25 cellular contexts compared by ENCODE assay signal in genomic region chr4:152877868-152878267, GRCh38. TPM values are rescaled to one million over a fixed set of nuclear protein-coding genes. Genes with fewer than 3 reads are reported as not detected.
DNase-seq lines count a peak whose midpoint lies in the region; ATAC-seq, FAIRE-seq and TF ChIP-seq lines count a peak whose summit lies in the region.
"Had no signal": no experiment of that assay in that cellular context is flagged by ENCODE, and none has a peak within 500 bp of the region (broad histone marks: within the 10 kb centered on the region; RNA-seq: fewer than 3 reads in every experiment).

No MANE protein-coding gene starts in this region.

- FAIRE-seq in A549 (lab: Jason Lieb, UNC), result no peak
- FAIRE-seq: A204.1, GM12878, GM12892, GM18507 had no signal

- H3K14ac ChIP-seq in IMR-90 (replicated peaks; ENCODE audit: low read depth, low read length), result no peak overlapping the region

- no peak overlapping the region for H3K23ac ChIP-seq in IMR-90 (ENCODE audit: low read depth, low read length)

- TF ChIP-seq RAD21 in A549 (conservative IDR thresholded peaks at IDR 0.05 in 1 of 2, IDR thresholded peaks at IDR 0.05 in 1 of 2) (no peak), IMR-90 (IDR thresholded peaks at IDR 0.05; ENCODE audit: low read length) (no peak)

- peaks cover 7% of the 10 kb centered on the region for H3K4me1 Mint-ChIP-seq in endothelial cell (ENCODE audit: unreplicated experiment)
- H3K4me1 Mint-ChIP-seq: B cell; CD4-positive, alpha-beta memory T cell; CD8-positive, alpha-beta memory T cell had no signal

- H3K27me3 ChIP-seq in IMR-90 (ENCODE audit: control insufficient read depth, insufficient read depth, low read length), result no peaks in the 10 kb centered on the region
- H3K27me3 ChIP-seq: BLaER1 treated with 17β-estradiol and CSF1 and Interleukin-3, amounts not matched to agents 10 nM and 100 nM had no signal

- peak overlapping the region; percentile 82 for H3K4me3 Mint-ChIP-seq in endothelial cell (ENCODE audit: unreplicated experiment)
- H3K4me3 Mint-ChIP-seq: B cell; CD14-positive monocyte; CD4-positive, alpha-beta memory T cell; CD4-positive, CD25-positive, alpha-beta regulatory T cell; CD8-positive, alpha-beta memory T cell had no signal

- ATAC-seq in A549 (no peak), IMR-90 (ENCODE audit: low read depth) (no peak)
- ATAC-seq: GM12878 had no signal

- H3K9me3 ChIP-seq in A549 (no peaks in the 10 kb centered on the region; the same call in 2 of the 3 replicates), IMR-90 (ENCODE audit: control insufficient read depth, insufficient read depth, low read length) (no peaks in the 10 kb centered on the region)

- no peak for TF ChIP-seq EP300 in A549 (IDR thresholded peaks at IDR 0.05)

- dilution Hi-C loops in IMR-90 (cut with HindIII; ENCODE audit: low sequenced_read_pairs, unreplicated experiment), result no loop called here

- no peaks in the 10 kb centered on the region for H4K20me1 ChIP-seq in IMR-90 (ENCODE audit: insufficient read depth, low read length)
- H4K20me1 ChIP-seq: BLaER1 treated with 17β-estradiol and CSF1 and Interleukin-3, amounts not matched to agents 10 nM and 100 nM had no signal

- no peak overlapping the region for H2BK5ac ChIP-seq in IMR-90 (ENCODE audit: low read depth, low read length, poor library complexity, severe bottlenecking)

- CTCF ChIA-PET in A549 (lab: Yijun Ruan, JAX), result no interaction called here
- CTCF ChIA-PET in IMR-90 (lab: Yijun Ruan, JAX), result no interaction called here

- no peak overlapping the region for H3K18ac ChIP-seq in IMR-90 (ENCODE audit: low read depth, low read length)

- H3K4me1 ChIP-seq in A549 (no peaks in the 10 kb centered on the region), IMR-90 (ENCODE audit: control insufficient read depth, insufficient read depth, low read length) (no peaks in the 10 kb centered on the region)

- POLR2A ChIA-PET in A549 (lab: Yijun Ruan, JAX) (no interaction called here), IMR-90 (lab: Charles Lee; ENCODE audit: unreplicated experiment) (no interaction called here)

- in situ Hi-C loops in IMR-90 (cut with MboI; ENCODE audit: low sequenced_read_pairs), result no loop called here

- no peak overlapping the region for H3K4me3 ChIP-seq in A549
- H3K4me3 ChIP-seq in IMR-90 (ENCODE audit: insufficient read depth, low read depth, low read length), result no peak overlapping the region
- no peak overlapping the region for H3K4me3 ChIP-seq in coronary artery
- H3K4me3 ChIP-seq: BLaER1 treated with 17β-estradiol and CSF1 and Interleukin-3, amounts not matched to agents 10 nM and 100 nM; GM12878 had no signal

- intact Hi-C loops in IMR-90 (cut with micrococcal nuclease), result no loop called here

- no peak for TF ChIP-seq POLR2A in A549 (IDR thresholded peaks at IDR 0.05; ENCODE audit: low read length)
- TF ChIP-seq POLR2A in IMR-90 (IDR thresholded peaks at IDR 0.05; ENCODE audit: low read depth, low read length), result no peak

- H3K4me2 ChIP-seq in A549, result no peak overlapping the region
- no peak overlapping the region for H3K4me2 ChIP-seq in IMR-90 (ENCODE audit: low read depth, low read length)
- H3K4me2 ChIP-seq: BLaER1 treated with 17β-estradiol and CSF1 and Interleukin-3, amounts not matched to agents 10 nM and 100 nM had no signal

- no peaks in the 10 kb centered on the region for H3K9me1 ChIP-seq in IMR-90 (ENCODE audit: insufficient read depth, low read length)

- no peak overlapping the region for H4K5ac ChIP-seq in IMR-90 (ENCODE audit: low read depth, low read length)

- DNase-seq in A549 (ENCODE audit: low read depth in 1 of 2, low spot score in 1 of 2), result no peak
- DNase-seq in IMR-90, result no peak
- DNase-seq in endothelial cell (ENCODE audit: low spot score), result no peak
- DNase-seq in hypothalamus (lab: John Stamatoyannopoulos, UW), result no peak
- no peak for DNase-seq in coronary artery (ENCODE audit: low spot score)
- DNase-seq: 8988T; AML-193; CD4-positive, alpha-beta memory T cell; CD4-positive, CD25-positive, alpha-beta regulatory T cell; CD8-positive, alpha-beta memory T cell; COR-L47; DMS 273 treated with DMSO at 0.1 percent for 48 hours; DMS153; DMS53; DMS79; DND-41; EL; GDM1 had no signal

- no peak overlapping the region for H3K56ac ChIP-seq in IMR-90 (ENCODE audit: extremely low read depth, insufficient read depth, low read length)

- 100% methylated on average over 1 of the region's 1 CpG for WGBS in A549 (ENCODE audit: missing lambda C conversion rate)
- WGBS in IMR-90 (ENCODE audit: extremely low coverage in 2 of 2, insufficient read length in 1 of 2), 2 experiments, result no CpG with 5 or more reads among the region's 1 CpG

- no peak overlapping the region for H2AK5ac ChIP-seq in IMR-90 (ENCODE audit: low read depth, low read length)

- no peaks in the 10 kb centered on the region for H3K79me1 ChIP-seq in IMR-90 (ENCODE audit: low read depth in 1 of 2, low read length in 2 of 2)

- H2BK20ac ChIP-seq in IMR-90 (ENCODE audit: low read depth, low read length), result no peak overlapping the region

- H2BK15ac ChIP-seq in IMR-90 (ENCODE audit: low read depth, low read length), result no peak overlapping the region

- no peak overlapping the region for H3K27ac ChIP-seq in A549
- no peak overlapping the region for H3K27ac ChIP-seq in IMR-90 (ENCODE audit: insufficient read depth, low read length)
- H3K27ac ChIP-seq in coronary artery, result no peak overlapping the region
- H3K27ac ChIP-seq: BLaER1 treated with 17β-estradiol and CSF1 and Interleukin-3, amounts not matched to agents 10 nM and 100 nM had no signal

- H4K91ac ChIP-seq in IMR-90 (ENCODE audit: insufficient read depth, low read depth, low read length), result no peak overlapping the region

- H3K27ac Mint-ChIP-seq in endothelial cell (ENCODE audit: unreplicated experiment), result no peak overlapping the region
- H3K27ac Mint-ChIP-seq: B cell; CD4-positive, alpha-beta memory T cell; CD4-positive, CD25-positive, alpha-beta regulatory T cell had no signal

- H3K9me3 Mint-ChIP-seq in endothelial cell (ENCODE audit: unreplicated experiment), result no peaks in the 10 kb centered on the region

- H2AFZ ChIP-seq in IMR-90 (replicated peaks; ENCODE audit: low read length, poor library complexity), result no peak overlapping the region

- no peaks in the 10 kb centered on the region for H3K27me3 Mint-ChIP-seq in endothelial cell (ENCODE audit: unreplicated experiment)
- H3K27me3 Mint-ChIP-seq: B cell; CD4-positive, alpha-beta memory T cell; CD4-positive, CD25-positive, alpha-beta regulatory T cell; CD8-positive, alpha-beta memory T cell had no signal

- no peak for TF ChIP-seq CTCF in A549 (IDR thresholded peaks at IDR 0.05)
- TF ChIP-seq CTCF in IMR-90 (conservative IDR thresholded peaks at IDR 0.05; ENCODE audit: low read depth, low read length), result no peak
- TF ChIP-seq CTCF in endothelial cell (IDR thresholded peaks at IDR 0.05; ENCODE audit: unreplicated experiment), result no peak
- no peak for TF ChIP-seq CTCF in coronary artery (IDR thresholded peaks at IDR 0.05)

- peaks cover 50% of the 10 kb centered on the region for H3K36me3 Mint-ChIP-seq in endothelial cell (ENCODE audit: low read depth, unreplicated experiment)

- no peak overlapping the region for H3K9ac ChIP-seq in IMR-90 (ENCODE audit: low read depth, low read length)
- H3K9ac ChIP-seq: BLaER1 treated with 17β-estradiol and CSF1 and Interleukin-3, amounts not matched to agents 10 nM and 100 nM had no signal

- H2AK9ac ChIP-seq in IMR-90 (replicated peaks; ENCODE audit: low read depth, low read length, poor library complexity), result no peak overlapping the region

- H3K36me3 ChIP-seq in IMR-90 (ENCODE audit: control insufficient read depth, insufficient read depth, low read length), result no peaks in the 10 kb centered on the region

- no peak overlapping the region for H2BK120ac ChIP-seq in IMR-90 (ENCODE audit: low read depth, low read length)

- no TSS peak for BruUV-seq in IMR-90 (replicated peaks; lab: Mats Ljungman, UMichigan)

- no peak overlapping the region for H3K4ac ChIP-seq in IMR-90 (ENCODE audit: low read depth, low read length)

- H4K8ac ChIP-seq in IMR-90 (ENCODE audit: low read depth in 2 of 2, low read length in 2 of 2), result no peak overlapping the region

TF ChIP-seq in A549, 52 proteins besides CTCF, POLR2A, EP300 and RAD21:
- TF ChIP-seq RARB (CRISPR knock-in tag; IDR thresholded peaks at IDR 0.05) (no peak), HOXA7 (CRISPR knock-in tag; IDR thresholded peaks at IDR 0.05) (no peak), MAFK (IDR thresholded peaks at IDR 0.05; ENCODE audit: partially characterized antibody) (peak; percentile 79)
TF ChIP-seq in A549: peak in this region for 1.

TF ChIP-seq in IMR-90, 13 proteins besides CTCF, POLR2A, EP300 and RAD21:
- TF ChIP-seq RFX5 (IDR thresholded peaks at IDR 0.05; ENCODE audit: low read depth, low read length) (no peak), BHLHE40 (IDR thresholded peaks at IDR 0.05; ENCODE audit: low read depth, low read length) (no peak), ELK1 (IDR thresholded peaks at IDR 0.05; ENCODE audit: borderline replicate concordance, low read depth, low read length) (no peak), NFE2L2 (IDR thresholded peaks at IDR 0.05; ENCODE audit: low read depth, low read length) (no peak), MAZ (IDR thresholded peaks at IDR 0.05; ENCODE audit: borderline replicate concordance, low read depth, low read length) (no peak), CEBPB (IDR thresholded peaks at IDR 0.05; ENCODE audit: low read depth, low read length) (no peak), MAFK (IDR thresholded peaks at IDR 0.05; ENCODE audit: low read depth, low read length) (peak; percentile 72)

RNA-seq across cellular contexts. Expression of gene FHDC1, which starts 58.3 kb away (rescaled TPM):
- polyA plus RNA-seq in A549 (2011; rRNA removed), result 0.08 and 0.13 TPM in 2 replicates
- polyA plus RNA-seq in A549 (2012; cell fraction: cytosol; rRNA removed), result 0.07 and 0.09 TPM in 2 replicates
- polyA plus RNA-seq in A549 (2012; cell fraction: nucleus; rRNA removed), result 0.23 and 0.38 TPM in 2 replicates
- 0.31 to 0.32 TPM (median 0.31 TPM) in 3 replicates for polyA plus RNA-seq in A549 (2017; fragmentation: RNase III; extraction: RNeasy Plus Mini Kit Qiagen cat#74134 plus additional on column Dnase treatment)
- 0.08 and 0.10 TPM in 2 replicates for polyA minus RNA-seq in A549 (2011; rRNA and poly(A)+ RNA removed)
- total RNA-seq in IMR-90 (2012; rRNA removed), result under 0.01 TPM in 2 replicates
- 0.09 and 0.10 TPM in 2 replicates for polyA plus RNA-seq in IMR-90 (2012; rRNA removed)
- 0.03 and 0.05 TPM in 2 replicates for polyA plus RNA-seq in IMR-90 (2012; cell fraction: cytosol; rRNA removed)
- 0.21 and 0.32 TPM in 2 replicates for polyA plus RNA-seq in IMR-90 (2012; cell fraction: nucleus; rRNA removed; ENCODE audit: low replicate concordance)
- total RNA-seq in endothelial cell (ENCODE audit: unreplicated experiment), result 0.90 TPM
- polyA plus RNA-seq: CD14-positive monocyte; CD4-positive, CD25-positive, alpha-beta regulatory T cell; CD8-positive, alpha-beta memory T cell had no signal
